ENCODE assay signal across 8 cellular contexts in the genomic region with DNA sequence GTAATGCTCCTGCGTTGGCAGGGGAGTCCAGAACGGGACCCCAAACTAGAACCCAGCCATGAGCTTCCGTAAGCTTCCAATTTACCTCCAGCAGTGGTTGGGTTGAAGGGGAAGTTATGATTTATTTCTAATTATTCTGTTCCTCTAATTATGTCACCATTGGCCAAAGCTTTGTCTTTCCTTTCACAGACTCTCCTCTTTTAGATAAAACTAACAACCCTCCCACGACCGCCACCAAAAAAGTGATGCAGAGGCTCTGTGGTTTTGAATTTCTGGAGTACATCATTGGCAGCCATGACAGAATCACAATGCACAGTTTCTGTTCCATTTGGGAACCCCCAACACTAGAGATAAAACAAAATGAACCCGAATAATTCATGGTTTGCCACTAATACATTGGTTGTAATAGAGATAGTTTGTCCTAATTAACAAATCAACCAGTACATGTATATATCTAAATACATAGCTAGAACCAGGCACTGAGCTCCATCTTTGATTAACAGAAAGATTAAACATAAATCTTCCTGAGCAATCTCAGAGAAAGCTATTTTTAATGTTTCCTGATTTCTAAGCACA.
DNase-seq lines count a peak whose midpoint lies in the region; ATAC-seq and TF ChIP-seq lines count a peak whose summit lies in the region.

No MANE protein-coding gene starts in this region.

- H3K4me1 Mint-ChIP-seq in central memory CD8-positive, alpha-beta T cell, result peaks cover 53% of the 10 kb centered on the region
- peaks cover 78% of the 10 kb centered on the region for H3K4me1 Mint-ChIP-seq in nephron progenitor cell

- peak; percentile 9 for ATAC-seq in central memory CD8-positive, alpha-beta T cell (replicated peaks; ENCODE audit: extremely low read depth, poor library complexity, severe bottlenecking)
- no peak for ATAC-seq in HG02642 (IDR thresholded peaks at IDR 0.05; ENCODE audit: poor library complexity, unreplicated experiment)
- ATAC-seq in HG03280 (IDR thresholded peaks at IDR 0.05; ENCODE audit: unreplicated experiment), result no peak

- no peak for TF ChIP-seq POLR2A in vagina (IDR thresholded peaks at IDR 0.05)

- peaks cover 20% of the 10 kb centered on the region for H3K4me1 ChIP-seq in vagina

- TF ChIP-seq CTCF in GM20000 (IDR thresholded peaks at IDR 0.05; ENCODE audit: extremely low read depth, missing control alignments), result no peak
- TF ChIP-seq CTCF in nephron progenitor cell (IDR thresholded peaks at IDR 0.05), result no peak
- no peak for TF ChIP-seq CTCF in vagina (IDR thresholded peaks at IDR 0.05)

- peaks cover 60% of the 10 kb centered on the region for H3K36me3 Mint-ChIP-seq in central memory CD8-positive, alpha-beta T cell (ENCODE audit: insufficient read depth)
- H3K36me3 Mint-ChIP-seq in nephron progenitor cell (ENCODE audit: low read depth), result no peaks in the 10 kb centered on the region

- no peaks in the 10 kb centered on the region for H3K27me3 Mint-ChIP-seq in central memory CD8-positive, alpha-beta T cell
- peaks cover 45% of the 10 kb centered on the region for H3K27me3 Mint-ChIP-seq in nephron progenitor cell (ENCODE audit: low read depth, poor library complexity)

- no peaks in the 10 kb centered on the region for H3K9me3 Mint-ChIP-seq in central memory CD8-positive, alpha-beta T cell
- H3K9me3 Mint-ChIP-seq in nephron progenitor cell, result no peaks in the 10 kb centered on the region

- peak; percentile 46 for DNase-seq in GM20000 (ENCODE audit: low spot score)
- peak in 4 of 5 donors; percentile 43 to 69 (median 54) for DNase-seq in T-helper 1 cell
- peak in 1 of 2 donors; percentile 49 for DNase-seq in central memory CD8-positive, alpha-beta T cell (ENCODE audit: low spot score in 2 of 2)
- DNase-seq in nephron progenitor cell, result no peak
- no peak for DNase-seq in vagina (ENCODE audit: extremely low spot score in 2 of 2)
- DNase-seq in NCI-H526 (lab: John Stamatoyannopoulos, UW), result no peak

- H3K4me3 ChIP-seq in vagina, result peak overlapping the region; percentile 68 to 83

- peak overlapping the region; percentile 91 for H3K27ac Mint-ChIP-seq in central memory CD8-positive, alpha-beta T cell (ENCODE audit: low read depth)
- H3K27ac Mint-ChIP-seq in nephron progenitor cell, result peak overlapping the region; percentile 46

- intact Hi-C loops in vagina (cut with DNase I), result no loop called here

- peak overlapping the region; percentile 98 for H3K4me3 Mint-ChIP-seq in central memory CD8-positive, alpha-beta T cell
- H3K4me3 Mint-ChIP-seq in nephron progenitor cell, result peak overlapping the region; percentile 85

- no peaks in the 10 kb centered on the region for H3K9me3 ChIP-seq in vagina

- H3K27ac ChIP-seq in vagina, result peak overlapping the region; percentile 98

- no peaks in the 10 kb centered on the region for H3K27me3 ChIP-seq in vagina

- H3K36me3 ChIP-seq in vagina, result no peaks in the 10 kb centered on the region

Comparison
In these comparisons a context has a peak if more than half of its experiments do, and no peak if none do; other contexts are left out.
1. DNase-seq: peak in GM20000 (single experiment) and T-helper 1 cell (4 of 5); none in nephron progenitor cell (single experiment), vagina (0 of 2) and NCI-H526 (0 of 2).